15 cellular contexts compared by ENCODE assay signal in the genomic region with DNA sequence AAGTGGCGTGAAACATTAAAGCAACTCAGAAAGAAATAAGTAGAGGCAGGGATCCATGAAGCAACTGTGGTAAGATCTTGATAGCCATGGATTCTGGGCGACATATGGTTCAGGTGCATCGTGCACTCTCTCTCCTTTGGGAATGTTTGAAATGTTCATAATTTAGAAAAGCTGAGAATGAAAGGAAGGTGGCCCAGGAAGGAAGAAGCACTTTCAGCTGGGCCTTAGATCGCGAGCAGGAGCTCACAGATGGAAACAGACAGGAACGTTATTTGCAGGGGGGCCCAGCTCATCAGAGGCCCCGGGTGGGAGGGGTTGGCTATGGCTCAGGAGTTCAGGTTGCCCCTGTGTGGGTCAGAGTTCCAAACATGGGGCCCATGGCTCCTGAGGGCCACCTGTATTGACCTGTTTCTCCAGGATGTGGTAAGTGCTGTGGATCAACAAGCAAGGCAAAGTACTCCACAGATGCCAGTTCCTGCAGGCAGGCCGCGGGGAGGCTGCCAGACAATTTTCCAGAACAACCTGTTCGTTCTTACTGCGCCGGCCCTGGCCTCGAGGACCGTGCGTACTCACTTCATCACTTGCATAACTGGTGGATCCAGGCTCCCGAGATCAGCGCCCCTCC.
DNase-seq lines count a peak whose midpoint lies in the region; ATAC-seq and TF ChIP-seq lines count a peak whose summit lies in the region.
"Had no signal": no experiment of that assay in that cellular context is flagged by ENCODE, and none has a peak within 500 bp of the region (broad histone marks: within the 10 kb centered on the region; RNA-seq: fewer than 3 reads in every experiment).

No MANE protein-coding gene starts in this region.

- ATAC-seq in Right ventricle myocardium inferior (peak; percentile 41), right cardiac atrium (no peak), lower lobe of right lung (peak; percentile 81 to 82), upper lobe of right lung (peak; percentile 80), GM19035 (IDR thresholded peaks at IDR 0.05; ENCODE audit: unreplicated experiment) (no peak)
- ATAC-seq: foreskin keratinocyte had no signal

- no peaks in the 10 kb centered on the region for H3K9me3 ChIP-seq in right cardiac atrium (ENCODE audit: control insufficient read depth, low read length)
- no peaks in the 10 kb centered on the region for H3K9me3 ChIP-seq in lower lobe of right lung
- H3K9me3 ChIP-seq in upper lobe of right lung = no peaks in the 10 kb centered on the region

- no peak for DNase-seq in Right ventricle myocardium inferior (ENCODE audit: missing footprints)
- DNase-seq in right cardiac atrium = no peak
- no peak for DNase-seq in activated T-helper 2 cell treated with anti-CD3 and anti-CD28 coated beads, Interferon-gamma antibody, Interleukin-2, Interleukin-4, amounts not matched to agents 10 μg/mL and 5 μg/mL and 100 μg/mL, durations not matched to agents 14 hours and 24 hours and 36 hours (ENCODE audit: low spot score)
- DNase-seq in lower lobe of right lung = peak; percentile 89
- peak; percentile 91 for DNase-seq in upper lobe of right lung
- DNase-seq in NCI-H82 treated with DMSO at 0.1 percent for 48 hours (lab: John Stamatoyannopoulos, UW; ENCODE audit: unreplicated experiment) = no peak
- DNase-seq in SKM-1 treated with dmso at 0.1 percent for 144 hours (lab: John Stamatoyannopoulos, UW; ENCODE audit: unreplicated experiment) = no peak
- DNase-seq: effector CD4-positive, alpha-beta T cell; EL; foreskin keratinocyte; kidney; MM.1S; RPMI8226 had no signal

- H3K27ac ChIP-seq in right cardiac atrium (ENCODE audit: low read length) (no peak overlapping the region), lower lobe of right lung (peak overlapping the region; percentile 80), upper lobe of right lung (peak overlapping the region; percentile 85)
- H3K27ac ChIP-seq: foreskin keratinocyte, neural progenitor cell had no signal

- no peak overlapping the region for H3K4me3 Mint-ChIP-seq in activated T-helper 2 cell treated with anti-CD3 and anti-CD28 coated beads, Interferon-gamma antibody, Interleukin-2, Interleukin-4, amounts not matched to agents 10 μg/mL and 5 μg/mL and 100 μg/mL, durations not matched to agents 14 hours and 24 hours and 36 hours (ENCODE audit: low read depth)
- H3K4me3 Mint-ChIP-seq: neural progenitor cell had no signal

- intact Hi-C loops in Right ventricle myocardium inferior (cut with DNase I) = no loop called here
- intact Hi-C loops in right cardiac atrium (cut with DNase I) = no loop called here
- intact Hi-C loops in activated T-helper 2 cell treated with anti-CD3 and anti-CD28 coated beads, Interferon-gamma antibody, Interleukin-2, Interleukin-4, amounts not matched to agents 10 μg/mL and 5 μg/mL and 100 μg/mL, durations not matched to agents 14 hours and 24 hours and 36 hours (cut with micrococcal nuclease) = no loop called here
- intact Hi-C loops in lower lobe of right lung (cut with DNase I) = no loop called here
- intact Hi-C loops in upper lobe of right lung (cut with DNase I) = no loop called here

- H3K9me3 Mint-ChIP-seq in activated T-helper 2 cell treated with anti-CD3 and anti-CD28 coated beads, Interferon-gamma antibody, Interleukin-2, Interleukin-4, amounts not matched to agents 10 μg/mL and 5 μg/mL and 100 μg/mL, durations not matched to agents 14 hours and 24 hours and 36 hours = no peaks in the 10 kb centered on the region
- H3K9me3 Mint-ChIP-seq: neural progenitor cell had no signal

- H3K4me1 Mint-ChIP-seq in activated T-helper 2 cell treated with anti-CD3 and anti-CD28 coated beads, Interferon-gamma antibody, Interleukin-2, Interleukin-4, amounts not matched to agents 10 μg/mL and 5 μg/mL and 100 μg/mL, durations not matched to agents 14 hours and 24 hours and 36 hours (ENCODE audit: low read depth) = peaks cover 68% of the 10 kb centered on the region

- peak overlapping the region; percentile 88 for H3K27ac Mint-ChIP-seq in activated T-helper 2 cell treated with anti-CD3 and anti-CD28 coated beads, Interferon-gamma antibody, Interleukin-2, Interleukin-4, amounts not matched to agents 10 μg/mL and 5 μg/mL and 100 μg/mL, durations not matched to agents 14 hours and 24 hours and 36 hours

- no peaks in the 10 kb centered on the region for H3K36me3 Mint-ChIP-seq in activated T-helper 2 cell treated with anti-CD3 and anti-CD28 coated beads, Interferon-gamma antibody, Interleukin-2, Interleukin-4, amounts not matched to agents 10 μg/mL and 5 μg/mL and 100 μg/mL, durations not matched to agents 14 hours and 24 hours and 36 hours (ENCODE audit: low read depth)
- H3K36me3 Mint-ChIP-seq: neural progenitor cell had no signal

- H3K4me1 ChIP-seq in right cardiac atrium (ENCODE audit: control insufficient read depth, insufficient read depth, low read length) = peaks cover 9% of the 10 kb centered on the region
- H3K4me1 ChIP-seq in lower lobe of right lung = peaks cover 46% of the 10 kb centered on the region
- H3K4me1 ChIP-seq in upper lobe of right lung = peaks cover 25% of the 10 kb centered on the region
- H3K4me1 ChIP-seq: foreskin keratinocyte had no signal

- TF ChIP-seq CTCF in lower lobe of right lung (IDR thresholded peaks at IDR 0.05) (no peak), upper lobe of right lung (IDR thresholded peaks at IDR 0.05) (no peak)

- H3K27me3 ChIP-seq in right cardiac atrium (ENCODE audit: control insufficient read depth, insufficient read depth) (no peaks in the 10 kb centered on the region), lower lobe of right lung (ENCODE audit: low read depth) (no peaks in the 10 kb centered on the region), upper lobe of right lung (no peaks in the 10 kb centered on the region)
- H3K27me3 ChIP-seq: foreskin keratinocyte, neural progenitor cell had no signal

- no peak overlapping the region for H3K4me3 ChIP-seq in right cardiac atrium (ENCODE audit: low read length)
- no peak overlapping the region for H3K4me3 ChIP-seq in lower lobe of right lung
- no peak overlapping the region for H3K4me3 ChIP-seq in upper lobe of right lung
- H3K4me3 ChIP-seq: neural progenitor cell had no signal

- H3K36me3 ChIP-seq in lower lobe of right lung (no peaks in the 10 kb centered on the region), upper lobe of right lung (no peaks in the 10 kb centered on the region)
- H3K36me3 ChIP-seq: neural progenitor cell had no signal

- no peaks in the 10 kb centered on the region for H3K27me3 Mint-ChIP-seq in activated T-helper 2 cell treated with anti-CD3 and anti-CD28 coated beads, Interferon-gamma antibody, Interleukin-2, Interleukin-4, amounts not matched to agents 10 μg/mL and 5 μg/mL and 100 μg/mL, durations not matched to agents 14 hours and 24 hours and 36 hours (ENCODE audit: low read depth)

- WGBS in right cardiac atrium = 91% methylated on average over 17 of the region's 17 CpGs

Comparison
In these comparisons a context has a peak if more than half of its experiments do, and no peak if none do; other contexts are left out.
1. ATAC-seq: peak in Right ventricle myocardium inferior (single experiment), lower lobe of right lung (2 of 2) and upper lobe of right lung (single experiment); none in right cardiac atrium (0 of 2) and GM19035 (single experiment).
2. DNase-seq: peak in lower lobe of right lung (single experiment) and upper lobe of right lung (single experiment); none in Right ventricle myocardium inferior (single experiment), right cardiac atrium (0 of 3), activated T-helper 2 cell treated with anti-CD3 and anti-CD28 coated beads, Interferon-gamma antibody, Interleukin-2, Interleukin-4, amounts not matched to agents 10 μg/mL and 5 μg/mL and 100 μg/mL, durations not matched to agents 14 hours and 24 hours and 36 hours (single experiment), NCI-H82 treated with DMSO at 0.1 percent for 48 hours (single experiment) and SKM-1 treated with dmso at 0.1 percent for 144 hours (single experiment).